15 cellular contexts compared by ENCODE assay signal in genomic region chr7:148060724-148061123, GRCh38.
DNase-seq lines count a peak whose midpoint lies in the region; ATAC-seq and TF ChIP-seq lines count a peak whose summit lies in the region.
"Had no signal": no experiment of that assay in that cellular context is flagged by ENCODE, and none has a peak within 500 bp of the region (broad histone marks: within the 10 kb centered on the region; RNA-seq: fewer than 3 reads in every experiment).

No MANE protein-coding gene starts in this region.

- H3K27ac ChIP-seq in esophagus squamous epithelium = no peak overlapping the region
- H3K27ac ChIP-seq in CD8-positive, alpha-beta T cell (ENCODE audit: low read depth, low read length) = no peak overlapping the region
- H3K27ac ChIP-seq: epithelial cell of prostate, spleen had no signal

- no peaks in the 10 kb centered on the region for H3K36me3 ChIP-seq in esophagus squamous epithelium
- H3K36me3 ChIP-seq in CD8-positive, alpha-beta T cell (ENCODE audit: insufficient read depth, low read length) = no peaks in the 10 kb centered on the region
- H3K36me3 ChIP-seq: spleen had no signal

- H3K27me3 ChIP-seq in esophagus squamous epithelium = no peaks in the 10 kb centered on the region
- no peaks in the 10 kb centered on the region for H3K27me3 ChIP-seq in CD8-positive, alpha-beta T cell (ENCODE audit: insufficient read depth, low read length)
- H3K27me3 ChIP-seq: spleen had no signal

- POLR2A ChIA-PET in CD8-positive, alpha-beta T cell (lab: Charles Lee) = no interaction called here

- CTCF ChIA-PET in CD8-positive, alpha-beta T cell (lab: Charles Lee) = no interaction called here

- TF ChIP-seq POLR2A in esophagus squamous epithelium (IDR thresholded peaks at IDR 0.05) = no peak

- intact Hi-C loops in esophagus squamous epithelium (cut with DNase I) = no loop called here
- intact Hi-C loops in CD8-positive, alpha-beta T cell (cut with DNase I, micrococcal nuclease) = no loop called here

- H3K27me3 Mint-ChIP-seq in CD8-positive, alpha-beta T cell (ENCODE audit: low read depth) = no peaks in the 10 kb centered on the region

- H3K4me1 ChIP-seq in esophagus squamous epithelium = no peaks in the 10 kb centered on the region
- H3K4me1 ChIP-seq in CD8-positive, alpha-beta T cell (ENCODE audit: insufficient read depth, low read length) = no peaks in the 10 kb centered on the region
- H3K4me1 ChIP-seq: spleen had no signal

- H3K9me3 ChIP-seq in esophagus squamous epithelium = no peaks in the 10 kb centered on the region
- H3K9me3 ChIP-seq in CD8-positive, alpha-beta T cell (ENCODE audit: low read length) = no peaks in the 10 kb centered on the region

- H3K4me3 Mint-ChIP-seq in CD8-positive, alpha-beta T cell = no peak overlapping the region
- H3K4me3 Mint-ChIP-seq: activated CD4-positive, alpha-beta T cell treated with anti-CD3 and anti-CD28 coated beads, Interleukin-2, amount 10 ng/mL, durations not matched to agents 7 days and 5 days had no signal

- no peak for TF ChIP-seq CTCF in GM13976 (IDR thresholded peaks at IDR 0.05; ENCODE audit: borderline replicate concordance, control extremely low read depth, extremely low read depth, insufficient read depth, missing control alignments)
- no peak for TF ChIP-seq CTCF in esophagus squamous epithelium (IDR thresholded peaks at IDR 0.05)
- no peak for TF ChIP-seq CTCF in CD8-positive, alpha-beta T cell (IDR thresholded peaks at IDR 0.05)

- ATAC-seq in GM19397 (IDR thresholded peaks at IDR 0.05; ENCODE audit: unreplicated experiment) (peak; percentile 85), HG02798 (IDR thresholded peaks at IDR 0.05; ENCODE audit: poor library complexity, unreplicated experiment) (peak; percentile 93), HG03460 (IDR thresholded peaks at IDR 0.05; ENCODE audit: unreplicated experiment) (peak; percentile 94)
- ATAC-seq in CD8-positive, alpha-beta T cell = no peak

- in situ Hi-C loops in GM13976 (cut with MboI; ENCODE audit: low sequenced_read_pairs, unreplicated experiment) = no loop called here

- H3K27ac Mint-ChIP-seq in CD8-positive, alpha-beta T cell = no peak overlapping the region
- H3K27ac Mint-ChIP-seq: activated CD4-positive, alpha-beta T cell treated with anti-CD3 and anti-CD28 coated beads, Interleukin-2, amount 10 ng/mL, durations not matched to agents 7 days and 5 days had no signal

- H3K9me3 Mint-ChIP-seq in CD8-positive, alpha-beta T cell = peaks cover 7% of the 10 kb centered on the region
- H3K9me3 Mint-ChIP-seq: activated CD4-positive, alpha-beta T cell treated with anti-CD3 and anti-CD28 coated beads, Interleukin-2, amount 10 ng/mL, durations not matched to agents 7 days and 5 days had no signal

- 85 to 88% methylated on average over 1 of the region's 1 CpG for WGBS in esophagus squamous epithelium, 2 donors

- no peaks in the 10 kb centered on the region for H3K4me1 Mint-ChIP-seq in CD8-positive, alpha-beta T cell (ENCODE audit: low read depth)

- H3K36me3 Mint-ChIP-seq in CD8-positive, alpha-beta T cell = no peaks in the 10 kb centered on the region

- H3K4me3 ChIP-seq in esophagus squamous epithelium = no peak overlapping the region
- no peak overlapping the region for H3K4me3 ChIP-seq in CD8-positive, alpha-beta T cell (ENCODE audit: low read depth, low read length)
- H3K4me3 ChIP-seq: spleen had no signal

- DNase-seq in GM13976 (ENCODE audit: low spot score) = peak; percentile 23
- DNase-seq in esophagus squamous epithelium (lab: John Stamatoyannopoulos, UW) = no peak
- no peak for DNase-seq in CD8-positive, alpha-beta T cell
- no peak for DNase-seq in effector CD8-positive, alpha-beta T cell (lab: John Stamatoyannopoulos, UW)
- DNase-seq in NCI-H446 (lab: John Stamatoyannopoulos, UW) = no peak
- DNase-seq: activated CD4-positive, alpha-beta T cell treated with anti-CD3 and anti-CD28 coated beads, Interleukin-2, amount 10 ng/mL, durations not matched to agents 7 days and 5 days; mammary epithelial cell; NCI-H1694; NK-92 treated with Interleukin-12 subunit alpha and Interleukin-12 subunit beta, amount 100 ng/mL, for 24 hours; occipital lobe; spleen had no signal
